20 cellular contexts compared by ENCODE assay signal in genomic region chr6:72858204-72858603, GRCh38.
A peak's percentile ranks its signal among the peaks of the same experiment; 100 is the strongest.
DNase-seq lines count a peak whose midpoint lies in the region; ATAC-seq, FAIRE-seq and TF ChIP-seq lines count a peak whose summit lies in the region.
"Had no signal": no experiment of that assay in that cellular context is flagged by ENCODE, and none has a peak within 500 bp of the region (broad histone marks: within the 10 kb centered on the region; RNA-seq: fewer than 3 reads in every experiment).

No MANE protein-coding gene starts in this region.

- no CpG with 5 or more reads among the region's 3 CpGs for WGBS in IMR-90 (ENCODE audit: extremely low coverage in 2 of 2, insufficient read length in 1 of 2), 2 experiments
- WGBS in mesenchymal stem cell, result no CpG with 5 or more reads among the region's 3 CpGs

- H3K9ac ChIP-seq in IMR-90 (ENCODE audit: low read depth, low read length), result no peak overlapping the region
- no peak overlapping the region for H3K9ac ChIP-seq in kidney (ENCODE audit: low read length in 2 of 2)
- no peak overlapping the region for H3K9ac ChIP-seq in mesenchymal stem cell (ENCODE audit: low read length)
- H3K9ac ChIP-seq: BLaER1 treated with 17β-estradiol and CSF1 and Interleukin-3, amounts not matched to agents 10 nM and 100 nM had no signal

- H2BK12ac ChIP-seq in mesenchymal stem cell (ENCODE audit: low read length in 2 of 2), result no peak overlapping the region

- no peak overlapping the region for H3K23ac ChIP-seq in IMR-90 (ENCODE audit: low read depth, low read length)
- no peak overlapping the region for H3K23ac ChIP-seq in mesenchymal stem cell (ENCODE audit: low read length in 2 of 2)

- H2BK15ac ChIP-seq in IMR-90 (ENCODE audit: low read depth, low read length), result no peak overlapping the region
- H2BK15ac ChIP-seq in mesenchymal stem cell (ENCODE audit: low read depth, poor library complexity, severe bottlenecking), result no peak overlapping the region

- intact Hi-C loops in IMR-90 (cut with micrococcal nuclease), result no loop called here
- intact Hi-C loops in kidney (cut with DNase I), result no loop called here

- no peak overlapping the region for H3K56ac ChIP-seq in IMR-90 (ENCODE audit: extremely low read depth, insufficient read depth, low read length)

- H2BK120ac ChIP-seq in IMR-90 (ENCODE audit: low read depth, low read length), result no peak overlapping the region
- H2BK120ac ChIP-seq in mesenchymal stem cell (ENCODE audit: low read depth, low read length), result no peak overlapping the region

- H3K36me3 ChIP-seq in ACC112 (ENCODE audit: insufficient read depth, low read length) (no peaks in the 10 kb centered on the region), IMR-90 (ENCODE audit: control insufficient read depth, insufficient read depth, low read length) (no peaks in the 10 kb centered on the region), kidney (ENCODE audit: control insufficient read depth in 1 of 2, insufficient read depth in 2 of 2, low read length in 2 of 2) (no peaks in the 10 kb centered on the region), mesenchymal stem cell (ENCODE audit: control insufficient read depth in 1 of 2, insufficient read depth in 2 of 2, low read depth in 1 of 2, low read length in 2 of 2) (no peaks in the 10 kb centered on the region)

- H3K9me3 ChIP-seq in IMR-90 (ENCODE audit: control insufficient read depth, insufficient read depth, low read length) (no peaks in the 10 kb centered on the region), kidney (ENCODE audit: control insufficient read depth in 1 of 2, low read length in 2 of 2) (no peaks in the 10 kb centered on the region), mesenchymal stem cell (ENCODE audit: control insufficient read depth, low read length) (no peaks in the 10 kb centered on the region)
- H3K9me3 ChIP-seq: BLaER1 treated with 17β-estradiol and CSF1 and Interleukin-3, amounts not matched to agents 10 nM and 100 nM; Caco-2 had no signal

- H4K8ac ChIP-seq in IMR-90 (ENCODE audit: low read depth in 2 of 2, low read length in 2 of 2), result no peak overlapping the region
- no peak overlapping the region for H4K8ac ChIP-seq in mesenchymal stem cell (ENCODE audit: low read length)

- peaks cover 6% of the 10 kb centered on the region for H3K79me2 ChIP-seq in ACC112 (ENCODE audit: control insufficient read depth, insufficient read depth, low read length, unreplicated experiment)

- H3K4me3 ChIP-seq in ACC112 (ENCODE audit: low read depth, low read length) (no peak overlapping the region), IMR-90 (ENCODE audit: insufficient read depth, low read depth, low read length) (no peak overlapping the region), kidney (ENCODE audit: low read length in 2 of 2) (no peak overlapping the region), mesenchymal stem cell (ENCODE audit: insufficient read depth in 1 of 2, low read depth in 1 of 2, low read length in 2 of 2) (no peak overlapping the region)
- H3K4me3 ChIP-seq: BLaER1 treated with 17β-estradiol and CSF1 and Interleukin-3, amounts not matched to agents 10 nM and 100 nM; GM12878 had no signal

- TF ChIP-seq CTCF in IMR-90 (conservative IDR thresholded peaks at IDR 0.05; ENCODE audit: low read depth, low read length), result no peak
- TF ChIP-seq CTCF in kidney (IDR thresholded peaks at IDR 0.05; ENCODE audit: borderline replicate concordance, extremely low read depth, insufficient read depth), result no peak

- H3K4ac ChIP-seq in IMR-90 (ENCODE audit: low read depth, low read length), result no peak overlapping the region
- no peak overlapping the region for H3K4ac ChIP-seq in mesenchymal stem cell (ENCODE audit: low read depth in 1 of 2, low read length in 2 of 2)

- DNase-seq in IMR-90, result no peak
- no peak for DNase-seq in frontal cortex (ENCODE audit: low spot score in 2 of 2)
- DNase-seq in kidney, result no peak
- no peak for DNase-seq in substantia nigra (lab: John Stamatoyannopoulos, UW)
- no peak for DNase-seq in mesenchymal stem cell
- DNase-seq: 8988T; Caco-2; Calu3; CD4-positive, alpha-beta T cell; CD8-positive, alpha-beta T cell; DMS79 treated with DMSO at 0.1 percent for 48 hours; GDM1 had no signal

- H3K9me1 ChIP-seq in IMR-90 (ENCODE audit: insufficient read depth, low read length), result peaks cover 4% of the 10 kb centered on the region

- FAIRE-seq in G401.6 (lab: Jason Lieb, UNC) (peak; percentile 36), frontal cortex (lab: Jason Lieb, UNC) (peak; percentile 42), kidney (lab: Jason Lieb, UNC) (no peak)
- FAIRE-seq: GM12878, GM12892, GM18507 had no signal

- CTCF ChIA-PET in IMR-90 (lab: Yijun Ruan, JAX), result no interaction called here

- POLR2A ChIA-PET in IMR-90 (lab: Charles Lee; ENCODE audit: unreplicated experiment), result no interaction called here

- H2AK9ac ChIP-seq in IMR-90 (replicated peaks; ENCODE audit: low read depth, low read length, poor library complexity), result no peak overlapping the region

- no peak for TF ChIP-seq POLR2A in IMR-90 (IDR thresholded peaks at IDR 0.05; ENCODE audit: low read depth, low read length)

- no peak overlapping the region for H4K5ac ChIP-seq in IMR-90 (ENCODE audit: low read depth, low read length)

- H2AK5ac ChIP-seq in IMR-90 (ENCODE audit: low read depth, low read length), result no peak overlapping the region
- no peak overlapping the region for H2AK5ac ChIP-seq in mesenchymal stem cell (ENCODE audit: low read length, severe bottlenecking)

- no peak overlapping the region for H3K14ac ChIP-seq in IMR-90 (replicated peaks; ENCODE audit: low read depth, low read length)
- no peak overlapping the region for H3K14ac ChIP-seq in mesenchymal stem cell (ENCODE audit: low read length in 2 of 2)

- TF ChIP-seq RAD21 in IMR-90 (IDR thresholded peaks at IDR 0.05; ENCODE audit: low read length), result no peak

- H3K4me1 ChIP-seq in ACC112 (ENCODE audit: control insufficient read depth, insufficient read depth, low read length, unreplicated experiment) (peaks cover 59% of the 10 kb centered on the region), IMR-90 (ENCODE audit: control insufficient read depth, insufficient read depth, low read length) (peaks cover 6% of the 10 kb centered on the region), kidney (ENCODE audit: control insufficient read depth in 1 of 2, insufficient read depth in 1 of 2, low read depth in 1 of 2, low read length in 2 of 2) (no peaks in the 10 kb centered on the region), mesenchymal stem cell (ENCODE audit: control insufficient read depth, insufficient read depth, low read depth, low read length) (no peaks in the 10 kb centered on the region)
- H3K4me1 ChIP-seq: Caco-2 had no signal

- H2AFZ ChIP-seq in ACC112 (ENCODE audit: low read length, unreplicated experiment) (no peak overlapping the region), IMR-90 (replicated peaks; ENCODE audit: low read length, poor library complexity) (no peak overlapping the region), mesenchymal stem cell (ENCODE audit: low read depth, low read length) (no peak overlapping the region)

- no peak overlapping the region for H2BK20ac ChIP-seq in IMR-90 (ENCODE audit: low read depth, low read length)

- no TSS peak for BruUV-seq in IMR-90 (replicated peaks; lab: Mats Ljungman, UMichigan)

- in situ Hi-C loops in IMR-90 (cut with MboI; ENCODE audit: low sequenced_read_pairs), result no loop called here

- H3K27me3 ChIP-seq in ACC112 (ENCODE audit: insufficient read depth, low read length) (no peaks in the 10 kb centered on the region), IMR-90 (ENCODE audit: control insufficient read depth, insufficient read depth, low read length) (no peaks in the 10 kb centered on the region), mesenchymal stem cell (ENCODE audit: control insufficient read depth in 1 of 2, insufficient read depth in 1 of 2, low read length in 2 of 2) (no peaks in the 10 kb centered on the region)
- H3K27me3 ChIP-seq: BLaER1 treated with 17β-estradiol and CSF1 and Interleukin-3, amounts not matched to agents 10 nM and 100 nM had no signal

- H3K18ac ChIP-seq in IMR-90 (ENCODE audit: low read depth, low read length), result no peak overlapping the region
- H3K18ac ChIP-seq in mesenchymal stem cell (ENCODE audit: low read depth in 1 of 2, low read length in 2 of 2), result no peak overlapping the region

- H3K79me1 ChIP-seq in IMR-90 (ENCODE audit: low read depth in 1 of 2, low read length in 2 of 2) (peaks cover 0 to 2% of the 10 kb centered on the region in 2 experiments; a peak in 1 of 4 replicates), mesenchymal stem cell (replicated peaks; ENCODE audit: low read length, poor library complexity, severe bottlenecking) (no peaks in the 10 kb centered on the region)

- no peak for ATAC-seq in IMR-90 (ENCODE audit: low read depth)
- no peak for ATAC-seq in GM18909 (IDR thresholded peaks at IDR 0.05; ENCODE audit: poor library complexity, unreplicated experiment)
- ATAC-seq: CD8-positive, alpha-beta T cell; GM12878 had no signal

- H4K20me1 ChIP-seq in IMR-90 (ENCODE audit: insufficient read depth, low read length), result no peaks in the 10 kb centered on the region

- H3K4me2 ChIP-seq in IMR-90 (ENCODE audit: low read depth, low read length) (no peak overlapping the region), mesenchymal stem cell (ENCODE audit: low read length, poor library complexity, severe bottlenecking) (no peak overlapping the region)
- H3K4me2 ChIP-seq: BLaER1 treated with 17β-estradiol and CSF1 and Interleukin-3, amounts not matched to agents 10 nM and 100 nM had no signal

- no peak overlapping the region for H4K91ac ChIP-seq in IMR-90 (ENCODE audit: insufficient read depth, low read depth, low read length)
- no peak overlapping the region for H4K91ac ChIP-seq in mesenchymal stem cell (ENCODE audit: low read length)

- dilution Hi-C loops in IMR-90 (cut with HindIII; ENCODE audit: low sequenced_read_pairs, unreplicated experiment), result no loop called here

- peak overlapping the region; percentile 21; the same call in 1 of the 2 replicates for H3K27ac ChIP-seq in ACC112 (ENCODE audit: low read depth, low read length)
- no peak overlapping the region for H3K27ac ChIP-seq in IMR-90 (ENCODE audit: insufficient read depth, low read length)
- no peak overlapping the region for H3K27ac ChIP-seq in kidney (ENCODE audit: low read depth in 2 of 2, low read length in 2 of 2)
- H3K27ac ChIP-seq in substantia nigra (ENCODE audit: low read depth, low read length, poor library complexity, severe bottlenecking), result no peak overlapping the region
- H3K27ac ChIP-seq in mesenchymal stem cell (ENCODE audit: low read length, poor library complexity, severe bottlenecking), result no peak overlapping the region
- H3K27ac ChIP-seq: BLaER1 treated with 17β-estradiol and CSF1 and Interleukin-3, amounts not matched to agents 10 nM and 100 nM; C4-2B had no signal

- no peak overlapping the region for H2BK5ac ChIP-seq in IMR-90 (ENCODE audit: low read depth, low read length, poor library complexity, severe bottlenecking)
- no peak overlapping the region for H2BK5ac ChIP-seq in mesenchymal stem cell (ENCODE audit: low read depth, low read length, poor library complexity, severe bottlenecking)

TF ChIP-seq in IMR-90, 13 proteins besides CTCF, POLR2A, EP300 and RAD21:
- TF ChIP-seq MXI1 (IDR thresholded peaks at IDR 0.05; ENCODE audit: borderline replicate concordance, low read depth, low read length) (no peak), MAFK (IDR thresholded peaks at IDR 0.05; ENCODE audit: low read depth, low read length) (peak; percentile 78)
